ENCODE assay signal across 1 cellular context in genomic region chr11:61446211-61446651, GRCh38.
TF ChIP-seq lines count a peak whose summit lies in the region.

No MANE protein-coding gene starts in this region.

TF ChIP-seq in GM23338, 12 proteins besides CTCF, POLR2A, EP300 and RAD21 (continued from another document):
- TF ChIP-seq ZNF462 (CRISPR knock-in tag; IDR thresholded peaks at IDR 0.05): no peak
- TF ChIP-seq ETS1 (IDR thresholded peaks at IDR 0.05): no peak
- TF ChIP-seq EZH2phosphoT487 (IDR thresholded peaks at IDR 0.05; ENCODE audit: unreplicated experiment): no peak
- TF ChIP-seq CREB1 (CRISPR knock-in tag; IDR thresholded peaks at IDR 0.05; ENCODE audit: low read depth): no peak
- no peak for TF ChIP-seq REST (IDR thresholded peaks at IDR 0.05; ENCODE audit: unreplicated experiment)
- TF ChIP-seq POLR2AphosphoS5 (IDR thresholded peaks at IDR 0.05; ENCODE audit: low read depth): no peak
